20 cellular contexts compared by ENCODE assay signal in genomic region chr14:74347795-74348100, GRCh38. TPM values are rescaled to one million over a fixed set of nuclear protein-coding genes. Genes with fewer than 3 reads are reported as not detected.
"Had no signal": no experiment of that assay in that cellular context is flagged by ENCODE, and none has a peak within 500 bp of the region (broad histone marks: within the 10 kb centered on the region; RNA-seq: fewer than 3 reads in every experiment).

No MANE protein-coding gene starts in this region.

- H3K4me1 ChIP-seq: adrenal gland, esophagus squamous epithelium, tibial nerve, vagina had no signal

- H3K4me3 Mint-ChIP-seq: activated CD8-positive, alpha-beta memory T cell treated with anti-CD3 and anti-CD28 coated beads, Interleukin-2, amount 10 ng/mL, durations not matched to agents 7 days and 5 days; stimulated activated naive B cell treated with anti-CD40 and anti-IgM and Interleukin-4, amounts not matched to agents 10 μg/mL and 1 μg/mL and 100 μg/mL, for 72 hours had no signal

- H3K27ac ChIP-seq: adrenal gland, esophagus squamous epithelium, pancreas, tibial nerve, vagina had no signal

- H3K9me3 Mint-ChIP-seq: stimulated activated naive B cell treated with anti-CD40 and anti-IgM and Interleukin-4, amounts not matched to agents 10 μg/mL and 1 μg/mL and 100 μg/mL, for 72 hours had no signal

- H3K27ac Mint-ChIP-seq: stimulated activated naive B cell treated with anti-CD40 and anti-IgM and Interleukin-4, amounts not matched to agents 10 μg/mL and 1 μg/mL and 100 μg/mL, for 72 hours had no signal

- H3K9me3 ChIP-seq: adrenal gland, esophagus squamous epithelium, pancreas, tibial nerve, vagina had no signal

- ATAC-seq: activated CD8-positive, alpha-beta memory T cell treated with anti-CD3 and anti-CD28 coated beads, Interleukin-2, amount 10 ng/mL, durations not matched to agents 7 days and 5 days; pancreas; stimulated activated naive B cell treated with anti-CD40 and anti-IgM and Interleukin-4, amounts not matched to agents 10 μg/mL and 1 μg/mL and 100 μg/mL, for 72 hours had no signal

- H3K36me3 Mint-ChIP-seq: activated CD8-positive, alpha-beta memory T cell treated with anti-CD3 and anti-CD28 coated beads, Interleukin-2, amount 10 ng/mL, durations not matched to agents 7 days and 5 days; stimulated activated naive B cell treated with anti-CD40 and anti-IgM and Interleukin-4, amounts not matched to agents 10 μg/mL and 1 μg/mL and 100 μg/mL, for 72 hours had no signal

- H3K36me3 ChIP-seq: adrenal gland, esophagus squamous epithelium, pancreas, tibial nerve, vagina had no signal

- H3K4me3 ChIP-seq: adrenal gland, esophagus squamous epithelium, lung, pancreas, tibial nerve, vagina had no signal

- H3K4me1 Mint-ChIP-seq: activated CD8-positive, alpha-beta memory T cell treated with anti-CD3 and anti-CD28 coated beads, Interleukin-2, amount 10 ng/mL, durations not matched to agents 7 days and 5 days; stimulated activated naive B cell treated with anti-CD40 and anti-IgM and Interleukin-4, amounts not matched to agents 10 μg/mL and 1 μg/mL and 100 μg/mL, for 72 hours had no signal

- DNase-seq: activated CD4-positive, alpha-beta T cell treated with anti-CD3 and anti-CD28 coated beads for 1 hour; activated CD4-positive, alpha-beta T cell treated with anti-CD3 and anti-CD28 coated beads, Interleukin-2, amount 50 U/mL, for 48 hours; activated CD8-positive, alpha-beta memory T cell treated with anti-CD3 and anti-CD28 coated beads, Interleukin-2, amount 10 ng/mL, durations not matched to agents 7 days and 5 days; activated naive CD4-positive, alpha-beta T cell treated with anti-CD3 and anti-CD28 coated beads, Interleukin-2, amount 50 U/mL, for 16 hours; activated T-cell treated with anti-CD3 and anti-CD28 coated beads, Interleukin-2, amount 50 U/mL, for 1 hour; adrenal gland; esophagus squamous epithelium; hippocampal formation; islet precursor cell; midbrain; pancreas; stimulated activated naive B cell treated with anti-CD40 and anti-IgM and Interleukin-4, amounts not matched to agents 10 μg/mL and 1 μg/mL and 100 μg/mL, for 72 hours had no signal

- H3K27me3 ChIP-seq: pancreas, vagina had no signal

RNA-seq across cellular contexts. Expression of gene VRTN, which starts 0.5 kb away (rescaled TPM):
- total RNA-seq: activated CD8-positive, alpha-beta memory T cell treated with anti-CD3 and anti-CD28 coated beads, Interleukin-2, amount 10 ng/mL, durations not matched to agents 7 days and 5 days; esophagus squamous epithelium; fibroblast of villous mesenchyme; glomerular endothelial cell; myocyte; renal cortical epithelial cell; T-helper 1 cell treated with Interleukin-12 subunit alpha and Interleukin-12 subunit beta and Interleukin-4 antibody, amounts not matched to agents 30 ng/mL and 1 ng/mL, for 36 hours; tibial nerve; vagina had no signal
